Comparison of ENCODE assay signal across 17 cellular contexts in the genomic region with DNA sequence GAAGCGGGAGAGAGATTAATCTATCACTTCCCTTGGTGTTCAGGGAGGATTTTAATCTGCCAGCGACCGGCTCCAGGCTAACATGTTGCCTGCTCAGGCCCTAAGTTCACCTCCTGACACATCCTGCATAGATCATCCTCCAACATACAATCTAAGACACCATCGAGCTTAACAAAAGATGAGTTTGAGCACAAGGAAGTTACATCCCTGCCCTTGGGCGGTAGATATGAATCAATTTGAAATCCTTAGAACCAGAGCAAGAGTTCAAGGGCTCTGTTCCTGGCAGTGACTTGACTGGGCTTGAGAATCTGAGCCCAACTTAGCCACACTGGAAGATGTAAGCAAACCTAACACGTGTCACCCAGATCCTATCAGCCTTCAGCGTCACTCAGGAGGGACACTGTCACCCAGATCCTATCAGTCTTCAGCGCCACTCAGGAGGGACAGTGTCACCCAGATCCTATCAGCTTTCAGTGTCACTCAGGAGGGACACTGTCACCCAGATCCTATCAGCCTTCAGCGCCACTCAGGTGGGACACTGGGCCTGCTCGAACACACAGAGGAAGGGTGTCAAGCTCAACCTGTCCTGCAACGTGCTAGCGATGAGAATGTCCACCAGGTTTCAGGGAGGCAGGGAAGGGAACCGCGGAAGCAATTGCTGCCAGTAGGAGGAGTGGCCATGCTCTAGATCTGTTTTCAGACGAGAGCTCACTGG.
DNase-seq lines count a peak whose midpoint lies in the region; ATAC-seq lines count a peak whose summit lies in the region.
"Had no signal": no experiment of that assay in that cellular context is flagged by ENCODE, and none has a peak within 500 bp of the region (broad histone marks: within the 10 kb centered on the region; RNA-seq: fewer than 3 reads in every experiment).

No MANE protein-coding gene starts in this region.

- peaks cover 4% of the 10 kb centered on the region for H3K27me3 Mint-ChIP-seq in stimulated activated naive CD8-positive, alpha-beta T cell treated with anti-CD3 and anti-CD28 coated beads, Interleukin-15, Interleukin-2, amounts not matched to agents 100 ng/mL and 50 ng/mL, for 24 hours

- H3K27ac Mint-ChIP-seq in stimulated activated naive CD8-positive, alpha-beta T cell treated with anti-CD3 and anti-CD28 coated beads, Interleukin-15, Interleukin-2, amounts not matched to agents 100 ng/mL and 50 ng/mL, for 24 hours = peak overlapping the region; percentile 1
- H3K27ac Mint-ChIP-seq: activated CD4-positive, alpha-beta memory T cell treated with anti-CD3 and anti-CD28 coated beads for 36 hours; activated naive CD4-positive, alpha-beta T cell treated with anti-CD3 and anti-CD28 coated beads for 36 hours; nephron had no signal

- H3K9me3 Mint-ChIP-seq in stimulated activated naive CD8-positive, alpha-beta T cell treated with anti-CD3 and anti-CD28 coated beads, Interleukin-15, Interleukin-2, amounts not matched to agents 100 ng/mL and 50 ng/mL, for 24 hours = no peaks in the 10 kb centered on the region
- H3K9me3 Mint-ChIP-seq: nephron had no signal

- H3K4me3 Mint-ChIP-seq in stimulated activated naive CD8-positive, alpha-beta T cell treated with anti-CD3 and anti-CD28 coated beads, Interleukin-15, Interleukin-2, amounts not matched to agents 100 ng/mL and 50 ng/mL, for 24 hours = no peak overlapping the region
- H3K4me3 Mint-ChIP-seq: activated CD4-positive, alpha-beta memory T cell treated with anti-CD3 and anti-CD28 coated beads for 36 hours; activated naive CD4-positive, alpha-beta T cell treated with anti-CD3 and anti-CD28 coated beads for 36 hours; nephron had no signal

- H3K36me3 Mint-ChIP-seq in stimulated activated naive CD8-positive, alpha-beta T cell treated with anti-CD3 and anti-CD28 coated beads, Interleukin-15, Interleukin-2, amounts not matched to agents 100 ng/mL and 50 ng/mL, for 24 hours (ENCODE audit: low read depth) = no peaks in the 10 kb centered on the region

- no peak for DNase-seq in stimulated activated naive CD8-positive, alpha-beta T cell treated with anti-CD3 and anti-CD28 coated beads, Interleukin-15, Interleukin-2, amounts not matched to agents 100 U/mL and 50 U/mL, for 24 hours
- DNase-seq in iPS-NIHi7 (ENCODE audit: extremely low spot score) (peak; percentile 43), cortex of kidney (lab: John Stamatoyannopoulos, UW) (no peak), GOT3 (lab: John Stamatoyannopoulos, UW) (no peak), NCI-H510A treated with DMSO at 0.1 percent for 48 hours (lab: John Stamatoyannopoulos, UW) (no peak)
- DNase-seq: activated CD4-positive, alpha-beta memory T cell treated with anti-CD3 and anti-CD28 coated beads for 36 hours; activated naive CD4-positive, alpha-beta T cell treated with anti-CD3 and anti-CD28 coated beads for 36 hours; activated T-cell treated with anti-CD3 and anti-CD28 coated beads, Interleukin-2, amount 50 U/mL, for 1 hour; anterior cingulate cortex; cerebellar nuclear complex; effector memory CD4-positive, alpha-beta T cell; Kasumi-1; NCI-H1105; SHP77 treated with DMSO at 0.1 percent for 48 hours; WERI-Rb-1 had no signal

- no peak for ATAC-seq in stimulated activated naive CD8-positive, alpha-beta T cell treated with anti-CD3 and anti-CD28 coated beads, Interleukin-15, Interleukin-2, amounts not matched to agents 100 U/mL and 50 U/mL, for 24 hours

- H3K4me1 Mint-ChIP-seq in stimulated activated naive CD8-positive, alpha-beta T cell treated with anti-CD3 and anti-CD28 coated beads, Interleukin-15, Interleukin-2, amounts not matched to agents 100 ng/mL and 50 ng/mL, for 24 hours (ENCODE audit: low read depth) = peaks cover 11% of the 10 kb centered on the region
- H3K4me1 Mint-ChIP-seq: nephron had no signal
